Comparison of ENCODE assay signal across 8 cellular contexts in genomic region chr6:90294614-90294988, GRCh38. TPM values are rescaled to one million over a fixed set of nuclear protein-coding genes. Genes with fewer than 3 reads are reported as not detected.
DNase-seq lines count a peak whose midpoint lies in the region; ATAC-seq and TF ChIP-seq lines count a peak whose summit lies in the region.

No MANE protein-coding gene starts in this region.

- POLR2A ChIA-PET in IMR-90 (lab: Charles Lee; ENCODE audit: unreplicated experiment), result no interaction called here

- no peak overlapping the region for H4K91ac ChIP-seq in IMR-90 (ENCODE audit: insufficient read depth, low read depth, low read length)

- H2AK9ac ChIP-seq in IMR-90 (replicated peaks; ENCODE audit: low read depth, low read length, poor library complexity), result no peak overlapping the region

- H4K8ac ChIP-seq in IMR-90 (ENCODE audit: low read depth in 2 of 2, low read length in 2 of 2), result no peak overlapping the region

- in situ Hi-C loops in IMR-90 (cut with MboI; ENCODE audit: low sequenced_read_pairs) (loop anchor here (10.0 kb wide), 1 partner anchor 200 kb away; no protein-coding TSS in a partner anchor), GM13976 (cut with MboI; ENCODE audit: low sequenced_read_pairs, unreplicated experiment) (no loop called here)

- peaks cover 14% of the 10 kb centered on the region for H3K27me3 ChIP-seq in IMR-90 (ENCODE audit: control insufficient read depth, insufficient read depth, low read length)
- peaks cover 73% of the 10 kb centered on the region for H3K27me3 ChIP-seq in skeletal muscle satellite cell (ENCODE audit: control insufficient read depth, insufficient read depth, low read length)

- no peak for DNase-seq in IMR-90
- DNase-seq in activated CD4-positive, alpha-beta T cell treated with anti-CD3 and anti-CD28 coated beads, Interleukin-2, amount 50 U/mL, for 4 hours, result peak; percentile 41 to 48
- DNase-seq in epithelial cell of esophagus (ENCODE audit: low read depth), result no peak
- no peak for DNase-seq in kidney tubule cell (ENCODE audit: low spot score)
- DNase-seq in NCI-H345 treated with DMSO at 0.1 percent for 48 hours (lab: John Stamatoyannopoulos, UW; ENCODE audit: unreplicated experiment), result no peak
- DNase-seq in DMS153 (lab: John Stamatoyannopoulos, UW), result no peak
- DNase-seq in GM13976 (ENCODE audit: low spot score), result no peak

- H3K23ac ChIP-seq in IMR-90 (ENCODE audit: low read depth, low read length), result 0 out of 2 replicates have a peak overlapping the region, but pooled peaks have one; percentile 24

- H2AK5ac ChIP-seq in IMR-90 (ENCODE audit: low read depth, low read length), result no peak overlapping the region; the same call in 1 of the 2 replicates

- H3K18ac ChIP-seq in IMR-90 (ENCODE audit: low read depth, low read length), result no peak overlapping the region

- no peak overlapping the region for H4K5ac ChIP-seq in IMR-90 (ENCODE audit: low read depth, low read length)

- H3K4me2 ChIP-seq in IMR-90 (ENCODE audit: low read depth, low read length) (peak overlapping the region; percentile 37; the same call in 1 of the 2 replicates), skeletal muscle satellite cell (ENCODE audit: low read length) (peak overlapping the region; percentile 86)

- TF ChIP-seq POLR2A in IMR-90 (IDR thresholded peaks at IDR 0.05; ENCODE audit: low read depth, low read length), result no peak

- no peak for TF ChIP-seq RAD21 in IMR-90 (IDR thresholded peaks at IDR 0.05; ENCODE audit: low read length)

- no peaks in the 10 kb centered on the region for H3K9me1 ChIP-seq in IMR-90 (ENCODE audit: insufficient read depth, low read length)

- no peak overlapping the region for H3K27ac ChIP-seq in IMR-90 (ENCODE audit: insufficient read depth, low read length)

- no peaks in the 10 kb centered on the region; the same call in 1 of the 2 replicates for H3K4me1 ChIP-seq in IMR-90 (ENCODE audit: control insufficient read depth, insufficient read depth, low read length)
- peaks cover 11% of the 10 kb centered on the region for H3K4me1 ChIP-seq in skeletal muscle satellite cell (ENCODE audit: control insufficient read depth, insufficient read depth, low read length)

- CTCF ChIA-PET in IMR-90 (lab: Yijun Ruan, JAX), result interaction anchor here (1.7 kb wide), 1 partner anchor 354 kb away, joined by 4 read pairs; no protein-coding TSS in a partner anchor

- no peaks in the 10 kb centered on the region for H3K79me1 ChIP-seq in IMR-90 (ENCODE audit: low read depth in 1 of 2, low read length in 2 of 2)

- no peak overlapping the region for H3K14ac ChIP-seq in IMR-90 (replicated peaks; ENCODE audit: low read depth, low read length)

- no peak overlapping the region for H3K56ac ChIP-seq in IMR-90 (ENCODE audit: extremely low read depth, insufficient read depth, low read length)

- intact Hi-C loops in IMR-90 (cut with micrococcal nuclease), result no loop called here

- dilution Hi-C loops in IMR-90 (cut with HindIII; ENCODE audit: low sequenced_read_pairs, unreplicated experiment), result no loop called here

- H2BK20ac ChIP-seq in IMR-90 (ENCODE audit: low read depth, low read length), result no peak overlapping the region

- no TSS peak for BruUV-seq in IMR-90 (replicated peaks; lab: Mats Ljungman, UMichigan)

- H3K9ac ChIP-seq in IMR-90 (ENCODE audit: low read depth, low read length), result no peak overlapping the region
- H3K9ac ChIP-seq in skeletal muscle satellite cell (ENCODE audit: low read depth, low read length), result peak overlapping the region; percentile 53

- H3K36me3 ChIP-seq in IMR-90 (ENCODE audit: control insufficient read depth, insufficient read depth, low read length) (no peaks in the 10 kb centered on the region), skeletal muscle satellite cell (ENCODE audit: insufficient read depth, low read length) (no peaks in the 10 kb centered on the region)

- H3K4ac ChIP-seq in IMR-90 (ENCODE audit: low read depth, low read length), result no peak overlapping the region

- no peak overlapping the region for H2BK5ac ChIP-seq in IMR-90 (ENCODE audit: low read depth, low read length, poor library complexity, severe bottlenecking)

- no peak overlapping the region for H2BK15ac ChIP-seq in IMR-90 (ENCODE audit: low read depth, low read length)

- H2BK120ac ChIP-seq in IMR-90 (ENCODE audit: low read depth, low read length), result no peak overlapping the region

- no peaks in the 10 kb centered on the region for H3K9me3 ChIP-seq in IMR-90 (ENCODE audit: control insufficient read depth, insufficient read depth, low read length)
- no peaks in the 10 kb centered on the region for H3K9me3 ChIP-seq in skeletal muscle satellite cell (replicated peaks; ENCODE audit: low read length)

- no peaks in the 10 kb centered on the region; the same call in 1 of the 2 replicates for H4K20me1 ChIP-seq in IMR-90 (ENCODE audit: insufficient read depth, low read length)

- TF ChIP-seq CTCF in IMR-90 (conservative IDR thresholded peaks at IDR 0.05; ENCODE audit: low read depth, low read length) (no peak), epithelial cell of esophagus (IDR thresholded peaks at IDR 0.05; ENCODE audit: insufficient read depth, low read depth, low read length, missing control alignments) (no peak), GM13976 (IDR thresholded peaks at IDR 0.05; ENCODE audit: borderline replicate concordance, control extremely low read depth, extremely low read depth, insufficient read depth, missing control alignments) (no peak)

- no peak overlapping the region for H2AFZ ChIP-seq in IMR-90 (replicated peaks; ENCODE audit: low read length, poor library complexity)

- no peak for ATAC-seq in IMR-90 (ENCODE audit: low read depth)

- peak overlapping the region; percentile 56; the same call in 1 of the 2 replicates for H3K4me3 ChIP-seq in IMR-90 (ENCODE audit: insufficient read depth, low read depth, low read length)
- peak overlapping the region; percentile 56 for H3K4me3 ChIP-seq in epithelial cell of esophagus (ENCODE audit: low read length)
- peak overlapping the region; percentile 66 for H3K4me3 ChIP-seq in skeletal muscle satellite cell (ENCODE audit: low read length)

- 64% methylated on average over 5 of the region's 15 CpGs; no CpG with 5 or more reads in 1 of the 2 experiments for WGBS in IMR-90 (ENCODE audit: extremely low coverage in 2 of 2, insufficient read length in 1 of 2), 2 experiments

TF ChIP-seq in IMR-90, 13 proteins besides CTCF, POLR2A, EP300 and RAD21:
- TF ChIP-seq CHD1 (IDR thresholded peaks at IDR 0.05; ENCODE audit: low read depth, low read length) (no peak), NFE2L2 (IDR thresholded peaks at IDR 0.05; ENCODE audit: low read depth, low read length) (no peak)

RNA-seq across cellular contexts. Expression of gene BACH2, which starts 2.0 kb away (rescaled TPM):
- 1.1 and 1.3 TPM in 2 replicates for total RNA-seq in IMR-90 (2012; rRNA removed)
- polyA plus RNA-seq in IMR-90 (2012; rRNA removed), result 0.87 and 1.4 TPM in 2 replicates
- polyA plus RNA-seq in IMR-90 (2012; cell fraction: cytosol; rRNA removed), result 0.68 and 1.0 TPM in 2 replicates
- 0.66 and 1.2 TPM in 2 replicates for polyA plus RNA-seq in IMR-90 (2012; cell fraction: nucleus; rRNA removed; ENCODE audit: low replicate concordance)
- 0.22 and 0.25 TPM in 2 replicates for total RNA-seq in skeletal muscle satellite cell (2012; rRNA removed)

Comparison
In these comparisons a context has a peak if more than half of its experiments do, and no peak if none do; other contexts are left out.
1. DNase-seq: peak in activated CD4-positive, alpha-beta T cell treated with anti-CD3 and anti-CD28 coated beads, Interleukin-2, amount 50 U/mL, for 4 hours (2 of 2); none in IMR-90 (single experiment), epithelial cell of esophagus (single experiment), kidney tubule cell (single experiment), NCI-H345 treated with DMSO at 0.1 percent for 48 hours (single experiment), DMS153 (single experiment) and GM13976 (single experiment).
2. Peak in every context shown above with its lines, with median percentiles within 50 percentile points of each other: H3K4me3 ChIP-seq.